In genomic region chr10:128694532-128694931, GRCh38 we compare ENCODE assay signal across 34 cellular contexts.
"Had no signal": no experiment of that assay in that cellular context is flagged by ENCODE, and none has a peak within 500 bp of the region (broad histone marks: within the 10 kb centered on the region; RNA-seq: fewer than 3 reads in every experiment).

No MANE protein-coding gene starts in this region.

- H3K27ac ChIP-seq: adrenal gland, cardiac muscle cell, KMS-11, PC-9, RWPE1, WERI-Rb-1 had no signal

- H3K4me1 Mint-ChIP-seq: central memory CD8-positive, alpha-beta T cell had no signal

- H3K4me1 ChIP-seq: adrenal gland had no signal

- H3K27me3 ChIP-seq: cardiac muscle cell had no signal

- FAIRE-seq: RCC 7860 had no signal

- H3K4me3 ChIP-seq: adrenal gland, cardiac muscle cell, PC-9 had no signal

- H3K4me3 Mint-ChIP-seq: activated CD8-positive, alpha-beta T cell treated with anti-CD3 and anti-CD28 coated beads, Interleukin-2, amount 10 ng/mL, durations not matched to agents 7 days and 5 days; activated naive CD4-positive, alpha-beta T cell treated with anti-CD3 and anti-CD28 coated beads for 36 hours; activated T-cell treated with anti-CD3 and anti-CD28 coated beads, Interleukin-2, amount 50 U/mL, for 24 hours; activated T-helper 1 cell treated with anti-CD3 and anti-CD28 coated beads, Interleukin-12 subunit alpha, Interleukin-12 subunit beta, Interleukin-2, Interleukin-4 antibody, amounts not matched to agents 30 ng/mL and 10 ng/mL and 1 ng/mL, durations not matched to agents 14 hours and 24 hours and 36 hours; central memory CD8-positive, alpha-beta T cell had no signal

- H3K36me3 Mint-ChIP-seq: activated naive CD4-positive, alpha-beta T cell treated with anti-CD3 and anti-CD28 coated beads, Interleukin-2, amount 50 U/mL, for 72 hours had no signal

- DNase-seq: activated CD4-positive, alpha-beta T cell treated with anti-CD3 and anti-CD28 coated beads for 1 hour; activated CD4-positive, alpha-beta T cell treated with anti-CD3 and anti-CD28 coated beads for 48 hours; activated CD4-positive, alpha-beta T cell treated with anti-CD3 and anti-CD28 coated beads, Interleukin-2, amount 50 U/mL, for 48 hours; activated CD4-positive, CD25-positive, alpha-beta regulatory T cell; activated CD8-positive, alpha-beta T cell treated with anti-CD3 and anti-CD28 coated beads, Interleukin-2, amount 10 ng/mL, durations not matched to agents 7 days and 5 days; activated gamma-delta T cell treated with Interleukin-2 at 50 U/mL for 16 hours; activated naive CD4-positive, alpha-beta T cell treated with anti-CD3 and anti-CD28 coated beads for 36 hours; activated T-cell treated with anti-CD3 and anti-CD28 coated beads, Interleukin-2, amount 50 U/mL, for 24 hours; adrenal gland; MM.1S; MV-4-11; NCI-H1092; NCI-H1436 treated with DMSO at 0.1 percent for 48 hours; NCI-H1694 treated with DMSO at 0.1 percent for 48 hours; NCI-H2029; NCI-H2171; NCI-H510A; NCI-H526; NCI-H748 treated with DMSO at 0.1 percent for 48 hours; NK-92 treated with Interleukin-12 subunit alpha and Interleukin-12 subunit beta, amount 100 ng/mL, for 24 hours; PC-9; SW 1271; T-helper 1 cell; T-helper 2 cell; T-helper 9 cell; WERI-Rb-1 had no signal

- H3K27ac Mint-ChIP-seq: activated CD8-positive, alpha-beta T cell treated with anti-CD3 and anti-CD28 coated beads, Interleukin-2, amount 10 ng/mL, durations not matched to agents 7 days and 5 days; activated naive CD4-positive, alpha-beta T cell treated with anti-CD3 and anti-CD28 coated beads for 36 hours; activated naive CD4-positive, alpha-beta T cell treated with anti-CD3 and anti-CD28 coated beads, Interleukin-2, amount 50 U/mL, for 72 hours; activated T-cell treated with anti-CD3 and anti-CD28 coated beads, Interleukin-2, amount 50 U/mL, for 24 hours; activated T-helper 1 cell treated with anti-CD3 and anti-CD28 coated beads, Interleukin-12 subunit alpha, Interleukin-12 subunit beta, Interleukin-2, Interleukin-4 antibody, amounts not matched to agents 30 ng/mL and 10 ng/mL and 1 ng/mL, durations not matched to agents 14 hours and 24 hours and 36 hours had no signal

- H3K27me3 Mint-ChIP-seq: activated T-cell treated with anti-CD3 and anti-CD28 coated beads, Interleukin-2, amount 50 U/mL, for 24 hours; central memory CD8-positive, alpha-beta T cell had no signal

- ATAC-seq: activated CD8-positive, alpha-beta T cell treated with anti-CD3 and anti-CD28 coated beads, Interleukin-2, amount 10 ng/mL, durations not matched to agents 7 days and 5 days; activated naive CD4-positive, alpha-beta T cell treated with anti-CD3 and anti-CD28 coated beads, Interleukin-2, amount 50 U/mL, for 72 hours; Right ventricle myocardium inferior had no signal

- H3K9me3 Mint-ChIP-seq: activated naive CD4-positive, alpha-beta T cell treated with anti-CD3 and anti-CD28 coated beads for 36 hours; activated naive CD4-positive, alpha-beta T cell treated with anti-CD3 and anti-CD28 coated beads, Interleukin-2, amount 50 U/mL, for 72 hours; activated T-cell treated with anti-CD3 and anti-CD28 coated beads, Interleukin-2, amount 50 U/mL, for 24 hours; activated T-helper 1 cell treated with anti-CD3 and anti-CD28 coated beads, Interleukin-12 subunit alpha, Interleukin-12 subunit beta, Interleukin-2, Interleukin-4 antibody, amounts not matched to agents 30 ng/mL and 10 ng/mL and 1 ng/mL, durations not matched to agents 14 hours and 24 hours and 36 hours; central memory CD8-positive, alpha-beta T cell had no signal

- H3K36me3 ChIP-seq: adrenal gland, cardiac muscle cell, WERI-Rb-1 had no signal

- H3K9me3 ChIP-seq: adrenal gland had no signal
